Comparison of ENCODE assay signal across 12 cellular contexts in genomic region chr4:128827280-128827679, GRCh38. TPM values are rescaled to one million over a fixed set of nuclear protein-coding genes. Genes with fewer than 3 reads are reported as not detected.
DNase-seq lines count a peak whose midpoint lies in the region; ATAC-seq and TF ChIP-seq lines count a peak whose summit lies in the region.
"Had no signal": no experiment of that assay in that cellular context is flagged by ENCODE, and none has a peak within 500 bp of the region (broad histone marks: within the 10 kb centered on the region; RNA-seq: fewer than 3 reads in every experiment).

No MANE protein-coding gene starts in this region.

- H3K9me3 Mint-ChIP-seq in endodermal cell (no peaks in the 10 kb centered on the region), T-cell (peaks cover 0 to 6% (median 0%) of the 10 kb centered on the region in 3 donors)

- H3K27ac Mint-ChIP-seq in endodermal cell (peak overlapping the region; percentile 14), T-cell (peak overlapping the region in 1 of 2 donors; percentile 0)

- H3K4me1 Mint-ChIP-seq in endodermal cell (peaks cover 69% of the 10 kb centered on the region), T-cell (peaks cover 87 to 93% (median 88%) of the 10 kb centered on the region in 3 donors)

- in situ Hi-C loops in GM13976 (cut with MboI; ENCODE audit: low sequenced_read_pairs, unreplicated experiment) = loop anchor here (10.0 kb wide), 1 partner anchor 268 kb away; the partner anchor contains the start of genes C4orf33 and SCLT1

- H3K4me3 ChIP-seq in DND-41 (ENCODE audit: low read depth in 1 of 2, low read length in 2 of 2) (no peak overlapping the region), endodermal cell (ENCODE audit: low read length) (no peak overlapping the region)

- H3K27ac ChIP-seq in DND-41 (ENCODE audit: low read length) (no peak overlapping the region), endodermal cell (ENCODE audit: low read depth, low read length) (no peak overlapping the region)

- no peaks in the 10 kb centered on the region for H3K27me3 Mint-ChIP-seq in endodermal cell (ENCODE audit: insufficient read depth)
- no peaks in the 10 kb centered on the region for H3K27me3 Mint-ChIP-seq in T-cell

- H3K4me2 ChIP-seq in DND-41 (ENCODE audit: insufficient read depth, low read length) = no peak overlapping the region

- no peak overlapping the region for H3K9ac ChIP-seq in DND-41 (ENCODE audit: low read depth, low read length)
- no peak overlapping the region for H3K9ac ChIP-seq in endodermal cell (ENCODE audit: extremely low read depth, low read length, poor library complexity, severe bottlenecking)

- POLR2A ChIA-PET in T-cell (lab: Charles Lee) = interaction anchor here (0.6 to 1.0 kb wide), 3 partner anchors 8 to 21 kb away, joined by 3 to 6 read pairs (median 5); no protein-coding TSS in a partner anchor

- ATAC-seq in DND-41 (ENCODE audit: insufficient read depth, low read depth) (0 out of 3 replicates have a peak, but pooled peaks have one; percentile 44), GM21367 (IDR thresholded peaks at IDR 0.05; ENCODE audit: unreplicated experiment) (peak; percentile 38), HG03280 (IDR thresholded peaks at IDR 0.05; ENCODE audit: unreplicated experiment) (peak; percentile 30), GM21717 (IDR thresholded peaks at IDR 0.05; ENCODE audit: unreplicated experiment) (no peak), HG02571 (IDR thresholded peaks at IDR 0.05; ENCODE audit: unreplicated experiment) (no peak), T-cell (replicated peaks in 1 of 4) (no peak)

- CTCF ChIA-PET in T-cell (lab: Charles Lee) = interaction anchor here in 1 of 2 donors (1.0 kb wide), 1 partner anchor 15 kb away, joined by 3 read pairs; no protein-coding TSS in a partner anchor

- peaks cover 99% of the 10 kb centered on the region for H3K79me2 ChIP-seq in DND-41 (ENCODE audit: insufficient read depth, low read length)

- no peak for DNase-seq in DND-41
- peak; percentile 46 for DNase-seq in endodermal cell
- DNase-seq in GM13976 (ENCODE audit: low spot score) = no peak
- no peak for DNase-seq in T-cell
- DNase-seq: activated naive CD4-positive, alpha-beta T cell treated with anti-CD3 and anti-CD28 coated beads, Interleukin-2, amount 50 U/mL, for 16 hours; effector memory CD4-positive, alpha-beta T cell; NCI-H1048; stimulated activated CD4-positive, alpha-beta T cell treated with anti-CD3 and anti-CD28 coated beads, Interleukin-12 subunit alpha, Interleukin-12 subunit beta, amount 100 ng/mL, for 4 hours had no signal

- H3K4me3 Mint-ChIP-seq in endodermal cell = no peak overlapping the region
- H3K4me3 Mint-ChIP-seq in T-cell = peak overlapping the region in 1 of 3 donors; percentile 3

- H3K9me3 ChIP-seq in DND-41 (ENCODE audit: insufficient read depth, low read length, severe bottlenecking) = no peaks in the 10 kb centered on the region
- peaks cover 5% of the 10 kb centered on the region for H3K9me3 ChIP-seq in endodermal cell (ENCODE audit: control insufficient read depth, low read length)

- peaks cover 54% of the 10 kb centered on the region for H3K36me3 ChIP-seq in DND-41 (ENCODE audit: insufficient read depth, low read length)
- peaks cover 21% of the 10 kb centered on the region for H3K36me3 ChIP-seq in endodermal cell (ENCODE audit: control insufficient read depth, insufficient read depth, low read length)

- H3K4me1 ChIP-seq in DND-41 (ENCODE audit: insufficient read depth, low read length) = no peaks in the 10 kb centered on the region
- peaks cover 19% of the 10 kb centered on the region for H3K4me1 ChIP-seq in endodermal cell (ENCODE audit: control insufficient read depth, insufficient read depth, low read length)

- H3K36me3 Mint-ChIP-seq in endodermal cell (ENCODE audit: low read depth) = peaks cover 8% of the 10 kb centered on the region
- peaks cover 29% of the 10 kb centered on the region for H3K36me3 Mint-ChIP-seq in T-cell

- no peak for TF ChIP-seq CTCF in DND-41 (IDR thresholded peaks at IDR 0.05; ENCODE audit: borderline replicate concordance, extremely low read depth, low read length, poor library complexity, severe bottlenecking)
- TF ChIP-seq CTCF in endodermal cell (conservative IDR thresholded peaks at IDR 0.05) = no peak
- no peak for TF ChIP-seq CTCF in GM13976 (IDR thresholded peaks at IDR 0.05; ENCODE audit: borderline replicate concordance, control extremely low read depth, extremely low read depth, insufficient read depth, missing control alignments)

- peaks cover 81% of the 10 kb centered on the region for H4K20me1 ChIP-seq in DND-41 (ENCODE audit: insufficient read depth, low read length)

- no peak overlapping the region for H2AFZ ChIP-seq in DND-41 (ENCODE audit: low read depth, low read length)

- H3K27me3 ChIP-seq in DND-41 (ENCODE audit: insufficient read depth, low read length, poor library complexity) (no peaks in the 10 kb centered on the region), endodermal cell (ENCODE audit: control insufficient read depth, insufficient read depth, low read length, poor library complexity, severe bottlenecking) (no peaks in the 10 kb centered on the region)

RNA-seq across cellular contexts. Expression of gene JADE1, which starts 17.8 kb away (rescaled TPM):
- total RNA-seq in endodermal cell (10 to 100 TPM; 48.5 to 50.8 TPM), T-cell (10 to 100 TPM; 51.3 to 63.0 (median 56.6) TPM)
- 29.2 TPM for polyA plus RNA-seq in endodermal cell (2013, experiment 1 of 2)
- 23.9 TPM for polyA plus RNA-seq in endodermal cell (2013, experiment 2 of 2)

Comparison
In these comparisons a context has a peak if more than half of its experiments do, and no peak if none do; other contexts are left out.
1. ATAC-seq: peak in DND-41 (single experiment), GM21367 (single experiment) and HG03280 (single experiment); none in GM21717 (single experiment), HG02571 (single experiment) and T-cell (0 of 4).